8 cellular contexts compared by ENCODE assay signal in genomic region chr14:76763362-76764041, GRCh38. TPM values are rescaled to one million over a fixed set of nuclear protein-coding genes. Genes with fewer than 3 reads are reported as not detected.
DNase-seq lines count a peak whose midpoint lies in the region; ATAC-seq and TF ChIP-seq lines count a peak whose summit lies in the region.

No MANE protein-coding gene starts in this region.

- H3K4me3 ChIP-seq in CD8-positive, alpha-beta memory T cell (ENCODE audit: low read length) = no peak overlapping the region
- peak overlapping the region; percentile 75 for H3K4me3 ChIP-seq in psoas muscle

- ATAC-seq in psoas muscle = no peak
- ATAC-seq in GM18502 (IDR thresholded peaks at IDR 0.05; ENCODE audit: poor library complexity, unreplicated experiment) = no peak

- no peaks in the 10 kb centered on the region for H3K9me3 Mint-ChIP-seq in CD8-positive, alpha-beta memory T cell
- no peaks in the 10 kb centered on the region for H3K9me3 Mint-ChIP-seq in activated CD4-positive, alpha-beta memory T cell treated with anti-CD3 and anti-CD28 coated beads for 36 hours
- peaks cover 11% of the 10 kb centered on the region for H3K9me3 Mint-ChIP-seq in glutamatergic neuron (ENCODE audit: unreplicated experiment)

- intact Hi-C loops in activated CD4-positive, alpha-beta memory T cell treated with anti-CD3 and anti-CD28 coated beads for 36 hours (cut with micrococcal nuclease) = loop anchor here (5.0 to 10.0 kb wide), 2 partner anchors 611 to 691 kb away; partner anchors contain the start of genes AHSA1, GPATCH2L and VIPAS39
- intact Hi-C loops in psoas muscle (cut with DNase I) = loop anchor here in 1 of 2 donors (5.0 kb wide), 1 partner anchor 51 kb away; no protein-coding TSS in a partner anchor

- no peaks in the 10 kb centered on the region for H3K36me3 Mint-ChIP-seq in CD8-positive, alpha-beta memory T cell
- H3K36me3 Mint-ChIP-seq in activated CD4-positive, alpha-beta memory T cell treated with anti-CD3 and anti-CD28 coated beads for 36 hours = no peaks in the 10 kb centered on the region
- peaks cover 7% of the 10 kb centered on the region for H3K36me3 Mint-ChIP-seq in glutamatergic neuron (ENCODE audit: unreplicated experiment)

- peaks cover 16% of the 10 kb centered on the region for H3K4me1 ChIP-seq in CD8-positive, alpha-beta memory T cell (ENCODE audit: insufficient read depth, low read length)
- no peaks in the 10 kb centered on the region for H3K4me1 ChIP-seq in psoas muscle

- H3K4me3 Mint-ChIP-seq in CD8-positive, alpha-beta memory T cell = peak overlapping the region in 6 of 7 donors; percentile 9 to 85 (median 70)
- no peak overlapping the region for H3K4me3 Mint-ChIP-seq in activated CD4-positive, alpha-beta memory T cell treated with anti-CD3 and anti-CD28 coated beads for 36 hours
- H3K4me3 Mint-ChIP-seq in glutamatergic neuron (ENCODE audit: unreplicated experiment) = peak overlapping the region; percentile 93

- 41 to 53% (median 43%) methylated on average over 7 of the region's 7 CpGs for WGBS in psoas muscle, 3 donors

- no peaks in the 10 kb centered on the region for H3K9me3 ChIP-seq in CD8-positive, alpha-beta memory T cell (ENCODE audit: low read length)
- H3K9me3 ChIP-seq in psoas muscle = no peaks in the 10 kb centered on the region

- H3K27me3 Mint-ChIP-seq in CD8-positive, alpha-beta memory T cell = peaks cover 6 to 31% of the 10 kb centered on the region in 2 donors
- no peaks in the 10 kb centered on the region for H3K27me3 Mint-ChIP-seq in activated CD4-positive, alpha-beta memory T cell treated with anti-CD3 and anti-CD28 coated beads for 36 hours
- peaks cover 8% of the 10 kb centered on the region for H3K27me3 Mint-ChIP-seq in glutamatergic neuron (ENCODE audit: unreplicated experiment)

- no peak for TF ChIP-seq CTCF in glutamatergic neuron (IDR thresholded peaks at IDR 0.05; ENCODE audit: partially characterized antibody, unreplicated experiment)
- no peak for TF ChIP-seq CTCF in psoas muscle (IDR thresholded peaks at IDR 0.05)

- CTCF ChIA-PET in CD8-positive, alpha-beta memory T cell (lab: Charles Lee) = no interaction called here
- CTCF ChIA-PET in activated CD4-positive, alpha-beta memory T cell treated with anti-CD3 and anti-CD28 coated beads for 36 hours (lab: Charles Lee) = interaction anchor here (0.8 kb wide), 1 partner anchor 21 kb away, joined by 3 read pairs; no protein-coding TSS in a partner anchor

- H3K27ac Mint-ChIP-seq in CD8-positive, alpha-beta memory T cell = peak overlapping the region in 4 of 8 donors; percentile 43 to 79 (median 68)
- H3K27ac Mint-ChIP-seq in activated CD4-positive, alpha-beta memory T cell treated with anti-CD3 and anti-CD28 coated beads for 36 hours = no peak overlapping the region
- H3K27ac Mint-ChIP-seq in glutamatergic neuron (ENCODE audit: unreplicated experiment) = peak overlapping the region; percentile 94

- no peak for DNase-seq in CD8-positive, alpha-beta memory T cell
- DNase-seq in activated CD4-positive, alpha-beta memory T cell treated with anti-CD3 and anti-CD28 coated beads for 36 hours = peak; percentile 8
- DNase-seq in glutamatergic neuron (no peak), psoas muscle (no peak), cerebellar nuclear complex (lab: John Stamatoyannopoulos, UW) (no peak), NCI-H510A (lab: John Stamatoyannopoulos, UW) (no peak)
- DNase-seq in activated naive CD4-positive, alpha-beta T cell (lab: John Stamatoyannopoulos, UW) = no peak

- H3K27ac ChIP-seq in CD8-positive, alpha-beta memory T cell (ENCODE audit: low read depth, low read length) = no peak overlapping the region
- no peak overlapping the region for H3K27ac ChIP-seq in psoas muscle

- H3K36me3 ChIP-seq in CD8-positive, alpha-beta memory T cell (ENCODE audit: insufficient read depth, low read length) = no peaks in the 10 kb centered on the region
- no peaks in the 10 kb centered on the region for H3K36me3 ChIP-seq in psoas muscle (ENCODE audit: insufficient read depth in 1 of 2, low read depth in 1 of 2)

- no peaks in the 10 kb centered on the region for H3K27me3 ChIP-seq in CD8-positive, alpha-beta memory T cell (ENCODE audit: insufficient read depth, low read length, poor library complexity, severe bottlenecking)
- peaks cover 0 to 13% (median 4%) of the 10 kb centered on the region in 3 donors for H3K27me3 ChIP-seq in psoas muscle (ENCODE audit: insufficient read depth in 3 of 3, low read length in 2 of 3)

- POLR2A ChIA-PET in CD8-positive, alpha-beta memory T cell (lab: Charles Lee) = no interaction called here
- POLR2A ChIA-PET in activated CD4-positive, alpha-beta memory T cell treated with anti-CD3 and anti-CD28 coated beads for 36 hours (lab: Charles Lee) = no interaction called here

- peaks cover 17 to 44% (median 31%) of the 10 kb centered on the region in 3 donors for H3K4me1 Mint-ChIP-seq in CD8-positive, alpha-beta memory T cell
- H3K4me1 Mint-ChIP-seq in activated CD4-positive, alpha-beta memory T cell treated with anti-CD3 and anti-CD28 coated beads for 36 hours (ENCODE audit: low read depth) = peaks cover 20% of the 10 kb centered on the region
- peaks cover 13% of the 10 kb centered on the region for H3K4me1 Mint-ChIP-seq in glutamatergic neuron (ENCODE audit: low read depth, unreplicated experiment)

RNA-seq across cellular contexts. Expression of gene VASH1, which starts 2.2 kb away (rescaled TPM):
- total RNA-seq in CD8-positive, alpha-beta memory T cell = 1 to 10 TPM; 5.7 to 6.3 TPM
- polyA plus RNA-seq in CD8-positive, alpha-beta memory T cell = 1.4 TPM
- 1 to 10 TPM; 6.1 TPM for total RNA-seq in activated CD4-positive, alpha-beta memory T cell treated with anti-CD3 and anti-CD28 coated beads for 36 hours
- total RNA-seq in glutamatergic neuron (ENCODE audit: unreplicated experiment) = 149 TPM
- total RNA-seq in psoas muscle = 1 to 10 TPM; 3.9 to 8.2 (median 5.6) TPM
- polyA plus RNA-seq in psoas muscle = 1 to 10 TPM; 1.7 to 4.0 (median 2.9) TPM

RNA-seq across cellular contexts. Expression of gene ANGEL1, which starts 49.2 kb away (rescaled TPM):
- 10 to 100 TPM; 16.0 to 17.1 TPM for total RNA-seq in CD8-positive, alpha-beta memory T cell
- 19.7 TPM for polyA plus RNA-seq in CD8-positive, alpha-beta memory T cell
- 10 to 100 TPM; 14.6 to 15.9 TPM for total RNA-seq in activated CD4-positive, alpha-beta memory T cell treated with anti-CD3 and anti-CD28 coated beads for 36 hours
- total RNA-seq in glutamatergic neuron (ENCODE audit: unreplicated experiment) = 13.6 TPM
- 10 to 100 TPM in 3 of 4 donors, 1 to 10 TPM in 1; 8.5 to 14.1 (median 10.9) TPM for total RNA-seq in psoas muscle
- polyA plus RNA-seq in psoas muscle = 10 to 100 TPM in 1 of 3 donors, 1 to 10 TPM in 2; 4.5 to 12.2 (median 5.9) TPM

Comparison
In these comparisons a context has a peak if more than half of its experiments do, and no peak if none do; other contexts are left out.
1. RNA of gene VASH1, which starts 2.2 kb away (total RNA-seq): 149 TPM in glutamatergic neuron (single experiment); 5.7 to 6.3 TPM in CD8-positive, alpha-beta memory T cell, 6.1 TPM in activated CD4-positive, alpha-beta memory T cell treated with anti-CD3 and anti-CD28 coated beads for 36 hours and 3.9 to 8.2 TPM in psoas muscle; every median in the first group is over 10 times any median in the second.